ENCODE assay signal across 27 cellular contexts in the genomic region with DNA sequence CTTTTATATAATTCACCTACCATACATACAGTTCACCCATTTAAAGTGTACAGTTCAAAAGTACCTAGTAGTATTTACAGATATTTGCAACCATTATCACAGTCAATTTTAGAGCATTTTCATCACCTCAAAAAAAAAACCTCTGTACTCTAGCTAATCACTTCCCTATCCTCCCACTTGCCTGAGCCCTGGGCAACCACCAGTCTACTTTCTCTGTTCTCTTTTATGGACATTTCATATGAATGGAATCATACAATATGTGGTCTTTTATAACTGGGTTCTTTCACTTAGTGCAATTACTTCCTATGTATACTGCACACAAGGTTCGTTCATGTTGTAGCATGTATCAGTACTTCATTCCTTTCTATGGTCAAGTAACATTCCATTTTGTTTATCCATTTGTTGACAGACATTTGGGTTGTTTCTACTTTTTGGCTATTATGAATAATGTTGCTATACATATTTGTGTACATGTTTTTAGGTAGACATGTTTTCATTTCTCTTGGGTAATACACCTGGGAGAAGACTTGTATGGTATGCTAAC. TPM values are rescaled to one million over a fixed set of nuclear protein-coding genes. Genes with fewer than 3 reads are reported as not detected.
DNase-seq lines count a peak whose midpoint lies in the region; ATAC-seq and TF ChIP-seq lines count a peak whose summit lies in the region.
"Had no signal": no experiment of that assay in that cellular context is flagged by ENCODE, and none has a peak within 500 bp of the region (broad histone marks: within the 10 kb centered on the region; RNA-seq: fewer than 3 reads in every experiment).

No MANE protein-coding gene starts in this region.

- H3K4me1 Mint-ChIP-seq in activated CD8-positive, alpha-beta memory T cell treated with anti-CD3 and anti-CD28 coated beads, Interleukin-2, amount 10 ng/mL, durations not matched to agents 7 days and 5 days, result peaks cover 15% of the 10 kb centered on the region
- peaks cover 9% of the 10 kb centered on the region for H3K4me1 Mint-ChIP-seq in activated T-helper 1 cell treated with anti-CD3 and anti-CD28 coated beads, Interleukin-12 subunit alpha, Interleukin-12 subunit beta, Interleukin-2, Interleukin-4 antibody, amounts not matched to agents 30 ng/mL and 10 ng/mL and 1 ng/mL, durations not matched to agents 14 hours and 24 hours and 36 hours (ENCODE audit: low read depth)
- peaks cover 19 to 25% of the 10 kb centered on the region in 2 donors for H3K4me1 Mint-ChIP-seq in stimulated activated naive B cell treated with anti-CD40 and anti-IgM and Interleukin-4, amounts not matched to agents 10 μg/mL and 1 μg/mL and 100 μg/mL, for 72 hours
- H3K4me1 Mint-ChIP-seq in naive thymus-derived CD8-positive, alpha-beta T cell, result peaks cover 0 to 15% (median 1%) of the 10 kb centered on the region in 4 donors
- H3K4me1 Mint-ChIP-seq: CD14-positive monocyte, GM23338, H9 had no signal

- H3K4me1 ChIP-seq in foreskin keratinocyte (peaks cover 18% of the 10 kb centered on the region), osteoblast (ENCODE audit: insufficient read depth, low read length) (no peaks in the 10 kb centered on the region)
- H3K4me1 ChIP-seq: BE2C, SJCRH30 had no signal

- peak overlapping the region; percentile 3 for H3K27ac Mint-ChIP-seq in activated CD8-positive, alpha-beta memory T cell treated with anti-CD3 and anti-CD28 coated beads, Interleukin-2, amount 10 ng/mL, durations not matched to agents 7 days and 5 days
- peak overlapping the region; percentile 18 for H3K27ac Mint-ChIP-seq in activated T-helper 1 cell treated with anti-CD3 and anti-CD28 coated beads, Interleukin-12 subunit alpha, Interleukin-12 subunit beta, Interleukin-2, Interleukin-4 antibody, amounts not matched to agents 30 ng/mL and 10 ng/mL and 1 ng/mL, durations not matched to agents 14 hours and 24 hours and 36 hours
- no peak overlapping the region for H3K27ac Mint-ChIP-seq in stimulated activated naive B cell treated with anti-CD40 and anti-IgM and Interleukin-4, amounts not matched to agents 10 μg/mL and 1 μg/mL and 100 μg/mL, for 72 hours
- H3K27ac Mint-ChIP-seq in naive thymus-derived CD8-positive, alpha-beta T cell, result peak overlapping the region in 1 of 10 donors; percentile 7
- H3K27ac Mint-ChIP-seq: GM23338, H9 had no signal

- TF ChIP-seq CTCF in foreskin keratinocyte (conservative IDR thresholded peaks at IDR 0.05) (no peak), osteoblast (IDR thresholded peaks at IDR 0.05; ENCODE audit: extremely low read depth, low read depth, low read length) (no peak)

- POLR2A ChIA-PET in naive thymus-derived CD8-positive, alpha-beta T cell (lab: Charles Lee), result no interaction called here

- no peak overlapping the region for H3K4me2 ChIP-seq in osteoblast (ENCODE audit: insufficient read depth, low read length)
- H3K4me2 ChIP-seq: GM23338, KMS-11 had no signal

- H3K36me3 Mint-ChIP-seq in activated CD8-positive, alpha-beta memory T cell treated with anti-CD3 and anti-CD28 coated beads, Interleukin-2, amount 10 ng/mL, durations not matched to agents 7 days and 5 days, result peaks cover 52% of the 10 kb centered on the region
- peaks cover 53% of the 10 kb centered on the region for H3K36me3 Mint-ChIP-seq in activated T-helper 1 cell treated with anti-CD3 and anti-CD28 coated beads, Interleukin-12 subunit alpha, Interleukin-12 subunit beta, Interleukin-2, Interleukin-4 antibody, amounts not matched to agents 30 ng/mL and 10 ng/mL and 1 ng/mL, durations not matched to agents 14 hours and 24 hours and 36 hours (ENCODE audit: low read depth)
- peaks cover 44 to 55% of the 10 kb centered on the region in 2 donors for H3K36me3 Mint-ChIP-seq in stimulated activated naive B cell treated with anti-CD40 and anti-IgM and Interleukin-4, amounts not matched to agents 10 μg/mL and 1 μg/mL and 100 μg/mL, for 72 hours
- H3K36me3 Mint-ChIP-seq in naive thymus-derived CD8-positive, alpha-beta T cell, result peaks cover 0 to 95% (median 26%) of the 10 kb centered on the region in 3 donors

- intact Hi-C loops in activated T-helper 1 cell treated with anti-CD3 and anti-CD28 coated beads, Interleukin-12 subunit alpha, Interleukin-12 subunit beta, Interleukin-2, Interleukin-4 antibody, amounts not matched to agents 30 ng/mL and 10 ng/mL and 1 ng/mL, durations not matched to agents 14 hours and 24 hours and 36 hours (cut with micrococcal nuclease), result loop anchor here (2.0 kb wide), 1 partner anchor 22 kb away; the partner anchor contains the start of genes SPCS2 and XRRA1

- no peak for ATAC-seq in activated CD8-positive, alpha-beta memory T cell treated with anti-CD3 and anti-CD28 coated beads, Interleukin-2, amount 10 ng/mL, durations not matched to agents 7 days and 5 days
- ATAC-seq in foreskin keratinocyte, result peak; percentile 45
- ATAC-seq in stimulated activated naive B cell treated with anti-CD40 and anti-IgM and Interleukin-4, amounts not matched to agents 10 μg/mL and 1 μg/mL and 100 μg/mL, for 72 hours (replicated peaks), result peak; percentile 92
- no peak for ATAC-seq in naive thymus-derived CD8-positive, alpha-beta T cell
- ATAC-seq: GM23338, PC-3, Right ventricle myocardium inferior, SK-N-SH treated with all-trans-retinoic acid at 6 μM for 48 hours had no signal

- CTCF ChIA-PET in activated CD8-positive, alpha-beta memory T cell treated with anti-CD3 and anti-CD28 coated beads, Interleukin-2, amount 10 ng/mL, durations not matched to agents 7 days and 5 days (lab: Charles Lee), result interaction anchor here (1.7 kb wide), 1 partner anchor 10 kb away, joined by 4 read pairs; no protein-coding TSS in a partner anchor

- H3K4me3 ChIP-seq in osteoblast (ENCODE audit: insufficient read depth, low read length), result no peak overlapping the region
- H3K4me3 ChIP-seq: GM23338, SJCRH30 had no signal

- no peaks in the 10 kb centered on the region for H3K27me3 ChIP-seq in foreskin keratinocyte
- no peaks in the 10 kb centered on the region for H3K27me3 ChIP-seq in osteoblast (ENCODE audit: insufficient read depth, low read length)
- H3K27me3 ChIP-seq: BE2C, SJCRH30 had no signal

- no peak overlapping the region for H3K4me3 Mint-ChIP-seq in activated CD8-positive, alpha-beta memory T cell treated with anti-CD3 and anti-CD28 coated beads, Interleukin-2, amount 10 ng/mL, durations not matched to agents 7 days and 5 days
- H3K4me3 Mint-ChIP-seq in activated T-helper 1 cell treated with anti-CD3 and anti-CD28 coated beads, Interleukin-12 subunit alpha, Interleukin-12 subunit beta, Interleukin-2, Interleukin-4 antibody, amounts not matched to agents 30 ng/mL and 10 ng/mL and 1 ng/mL, durations not matched to agents 14 hours and 24 hours and 36 hours, result no peak overlapping the region
- H3K4me3 Mint-ChIP-seq in stimulated activated naive B cell treated with anti-CD40 and anti-IgM and Interleukin-4, amounts not matched to agents 10 μg/mL and 1 μg/mL and 100 μg/mL, for 72 hours, result no peak overlapping the region
- H3K4me3 Mint-ChIP-seq in naive thymus-derived CD8-positive, alpha-beta T cell, result no peak overlapping the region
- H3K4me3 Mint-ChIP-seq: CD14-positive monocyte, GM23338, H9, IgD-negative memory B cell had no signal

- H3K27me3 Mint-ChIP-seq in activated CD8-positive, alpha-beta memory T cell treated with anti-CD3 and anti-CD28 coated beads, Interleukin-2, amount 10 ng/mL, durations not matched to agents 7 days and 5 days, result no peaks in the 10 kb centered on the region
- H3K27me3 Mint-ChIP-seq in activated T-helper 1 cell treated with anti-CD3 and anti-CD28 coated beads, Interleukin-12 subunit alpha, Interleukin-12 subunit beta, Interleukin-2, Interleukin-4 antibody, amounts not matched to agents 30 ng/mL and 10 ng/mL and 1 ng/mL, durations not matched to agents 14 hours and 24 hours and 36 hours (ENCODE audit: insufficient read depth), result no peaks in the 10 kb centered on the region
- no peaks in the 10 kb centered on the region for H3K27me3 Mint-ChIP-seq in stimulated activated naive B cell treated with anti-CD40 and anti-IgM and Interleukin-4, amounts not matched to agents 10 μg/mL and 1 μg/mL and 100 μg/mL, for 72 hours
- H3K27me3 Mint-ChIP-seq in naive thymus-derived CD8-positive, alpha-beta T cell, result no peaks in the 10 kb centered on the region
- H3K27me3 Mint-ChIP-seq: IgD-negative memory B cell had no signal

- no peaks in the 10 kb centered on the region for H3K9me3 ChIP-seq in osteoblast (ENCODE audit: low read depth, low read length)
- H3K9me3 ChIP-seq: BE2C, SJCRH30 had no signal

- H3K36me3 ChIP-seq in osteoblast (ENCODE audit: insufficient read depth, low read length), result peaks cover 54% of the 10 kb centered on the region

- no peak overlapping the region for H3K27ac ChIP-seq in foreskin keratinocyte
- H3K27ac ChIP-seq in osteoblast (ENCODE audit: low read depth, low read length), result no peak overlapping the region
- H3K27ac ChIP-seq: KMS-11, SJCRH30 had no signal

- peaks cover 3% of the 10 kb centered on the region for H4K20me1 ChIP-seq in osteoblast (ENCODE audit: insufficient read depth, low read length)

- H2AFZ ChIP-seq in osteoblast (ENCODE audit: low read length), result no peak overlapping the region
- H2AFZ ChIP-seq: GM23338 had no signal

- DNase-seq in activated CD8-positive, alpha-beta memory T cell treated with anti-CD3 and anti-CD28 coated beads, Interleukin-2, amount 10 ng/mL, durations not matched to agents 7 days and 5 days, result no peak
- DNase-seq in activated CD8-positive, alpha-beta memory T cell treated with anti-CD3 and anti-CD28 coated beads, Interleukin-2, amount 50 U/mL, for 48 hours, result no peak
- no peak for DNase-seq in activated T-helper 1 cell treated with anti-CD3 and anti-CD28 coated beads, Interleukin-12 subunit alpha, Interleukin-12 subunit beta, Interleukin-2, Interleukin-4 antibody, amounts not matched to agents 30 ng/mL and 10 ng/mL and 1 ng/mL, durations not matched to agents 14 hours and 24 hours and 36 hours (ENCODE audit: low spot score)
- peak; percentile 74 to 84 for DNase-seq in foreskin keratinocyte
- DNase-seq in stimulated activated naive B cell treated with anti-CD40 and anti-IgM and Interleukin-4, amounts not matched to agents 10 μg/mL and 1 μg/mL and 100 μg/mL, for 72 hours, result no peak
- DNase-seq in HuH-7.5 (ENCODE audit: low spot score), result no peak
- DNase-seq in osteoblast (ENCODE audit: insufficient read length, low spot score, missing footprints), result no peak
- DNase-seq in naive thymus-derived CD8-positive, alpha-beta T cell, result no peak
- DNase-seq: 8988T, ACHN, BE2C, H9, NCI-H1105, NCI-H1436 treated with DMSO at 0.1 percent for 48 hours, NCI-H187 treated with DMSO at 0.1 percent for 48 hours, NCI-H2171 treated with DMSO at 0.1 percent for 48 hours, NCI-H345, NCI-H510A treated with DMSO at 0.1 percent for 48 hours, NCI-H774, PC-3, SJCRH30 had no signal

- H3K79me2 ChIP-seq in osteoblast (ENCODE audit: insufficient read depth, low read length), result peaks cover 59% of the 10 kb centered on the region

- no peaks in the 10 kb centered on the region for H3K9me3 Mint-ChIP-seq in activated CD8-positive, alpha-beta memory T cell treated with anti-CD3 and anti-CD28 coated beads, Interleukin-2, amount 10 ng/mL, durations not matched to agents 7 days and 5 days (ENCODE audit: low read depth)
- no peaks in the 10 kb centered on the region for H3K9me3 Mint-ChIP-seq in activated T-helper 1 cell treated with anti-CD3 and anti-CD28 coated beads, Interleukin-12 subunit alpha, Interleukin-12 subunit beta, Interleukin-2, Interleukin-4 antibody, amounts not matched to agents 30 ng/mL and 10 ng/mL and 1 ng/mL, durations not matched to agents 14 hours and 24 hours and 36 hours
- no peaks in the 10 kb centered on the region for H3K9me3 Mint-ChIP-seq in stimulated activated naive B cell treated with anti-CD40 and anti-IgM and Interleukin-4, amounts not matched to agents 10 μg/mL and 1 μg/mL and 100 μg/mL, for 72 hours
- no peaks in the 10 kb centered on the region for H3K9me3 Mint-ChIP-seq in naive thymus-derived CD8-positive, alpha-beta T cell
- H3K9me3 Mint-ChIP-seq: CD14-positive monocyte, GM23338, H9, IgD-negative memory B cell had no signal

RNA-seq across cellular contexts. Expression of gene NEU3, which starts 17.8 kb away (rescaled TPM):
- total RNA-seq in activated CD8-positive, alpha-beta memory T cell treated with anti-CD3 and anti-CD28 coated beads, Interleukin-2, amount 10 ng/mL, durations not matched to agents 7 days and 5 days, result 10 to 100 TPM; 14.2 to 20.0 TPM
- total RNA-seq in activated T-helper 1 cell treated with anti-CD3 and anti-CD28 coated beads, Interleukin-12 subunit alpha, Interleukin-12 subunit beta, Interleukin-2, Interleukin-4 antibody, amounts not matched to agents 30 ng/mL and 10 ng/mL and 1 ng/mL, durations not matched to agents 14 hours and 24 hours and 36 hours, result 16.3 and 16.9 TPM in 2 replicates
- 6.9 and 7.4 TPM in 2 replicates for total RNA-seq in foreskin keratinocyte
- 1.8 and 2.9 TPM in 2 replicates for polyA plus RNA-seq in foreskin keratinocyte
- total RNA-seq in osteoblast, result 6.9 and 8.3 TPM in 2 replicates
- 10 to 100 TPM; 15.1 to 16.6 TPM for total RNA-seq in naive thymus-derived CD8-positive, alpha-beta T cell
- 1 to 10 TPM; 1.5 to 2.2 (median 1.8) TPM for polyA plus RNA-seq in naive thymus-derived CD8-positive, alpha-beta T cell

RNA-seq across cellular contexts. Expression of gene SPCS2, which starts 21.9 kb away (rescaled TPM):
- total RNA-seq in activated CD8-positive, alpha-beta memory T cell treated with anti-CD3 and anti-CD28 coated beads, Interleukin-2, amount 10 ng/mL, durations not matched to agents 7 days and 5 days, result 100 to 1,000 TPM; 130 to 156 TPM
- total RNA-seq in activated T-helper 1 cell treated with anti-CD3 and anti-CD28 coated beads, Interleukin-12 subunit alpha, Interleukin-12 subunit beta, Interleukin-2, Interleukin-4 antibody, amounts not matched to agents 30 ng/mL and 10 ng/mL and 1 ng/mL, durations not matched to agents 14 hours and 24 hours and 36 hours, result 167 and 172 TPM in 2 replicates
- total RNA-seq in foreskin keratinocyte (81.9 and 85.4 TPM in 2 replicates), osteoblast (10.9 and 43.9 TPM in 2 replicates)
- polyA plus RNA-seq in foreskin keratinocyte, result 211 and 216 TPM in 2 replicates
- total RNA-seq in naive thymus-derived CD8-positive, alpha-beta T cell, result 10 to 100 TPM; 80.2 to 80.5 TPM
- 100 to 1,000 TPM; 137 to 198 (median 173) TPM for polyA plus RNA-seq in naive thymus-derived CD8-positive, alpha-beta T cell

RNA-seq across cellular contexts. Expression of gene XRRA1, which starts 22.0 kb away (rescaled TPM):
- 10 to 100 TPM; 32.2 to 39.4 TPM for total RNA-seq in activated CD8-positive, alpha-beta memory T cell treated with anti-CD3 and anti-CD28 coated beads, Interleukin-2, amount 10 ng/mL, durations not matched to agents 7 days and 5 days
- 8.6 and 9.0 TPM in 2 replicates for total RNA-seq in activated T-helper 1 cell treated with anti-CD3 and anti-CD28 coated beads, Interleukin-12 subunit alpha, Interleukin-12 subunit beta, Interleukin-2, Interleukin-4 antibody, amounts not matched to agents 30 ng/mL and 10 ng/mL and 1 ng/mL, durations not matched to agents 14 hours and 24 hours and 36 hours
- total RNA-seq in foreskin keratinocyte, result 12.3 and 16.3 TPM in 2 replicates
- 3.3 and 6.3 TPM in 2 replicates for polyA plus RNA-seq in foreskin keratinocyte
- total RNA-seq in osteoblast, result 8.0 and 9.8 TPM in 2 replicates
- 10 to 100 TPM; 59.7 to 62.4 TPM for total RNA-seq in naive thymus-derived CD8-positive, alpha-beta T cell
- 10 to 100 TPM in 2 of 3 donors, 1 to 10 TPM in 1; 7.2 to 14.2 (median 14.0) TPM for polyA plus RNA-seq in naive thymus-derived CD8-positive, alpha-beta T cell

Comparison
In these comparisons a context has a peak if more than half of its experiments do, and no peak if none do; other contexts are left out.
1. ATAC-seq: peak in foreskin keratinocyte (single experiment) and stimulated activated naive B cell treated with anti-CD40 and anti-IgM and Interleukin-4, amounts not matched to agents 10 μg/mL and 1 μg/mL and 100 μg/mL, for 72 hours (2 of 2); none in activated CD8-positive, alpha-beta memory T cell treated with anti-CD3 and anti-CD28 coated beads, Interleukin-2, amount 10 ng/mL, durations not matched to agents 7 days and 5 days (single experiment) and naive thymus-derived CD8-positive, alpha-beta T cell (0 of 2).
2. DNase-seq: peak in foreskin keratinocyte (2 of 2); none in activated CD8-positive, alpha-beta memory T cell treated with anti-CD3 and anti-CD28 coated beads, Interleukin-2, amount 10 ng/mL, durations not matched to agents 7 days and 5 days (single experiment), activated CD8-positive, alpha-beta memory T cell treated with anti-CD3 and anti-CD28 coated beads, Interleukin-2, amount 50 U/mL, for 48 hours (single experiment), activated T-helper 1 cell treated with anti-CD3 and anti-CD28 coated beads, Interleukin-12 subunit alpha, Interleukin-12 subunit beta, Interleukin-2, Interleukin-4 antibody, amounts not matched to agents 30 ng/mL and 10 ng/mL and 1 ng/mL, durations not matched to agents 14 hours and 24 hours and 36 hours (single experiment), stimulated activated naive B cell treated with anti-CD40 and anti-IgM and Interleukin-4, amounts not matched to agents 10 μg/mL and 1 μg/mL and 100 μg/mL, for 72 hours (single experiment), HuH-7.5 (single experiment), osteoblast (single experiment) and naive thymus-derived CD8-positive, alpha-beta T cell (0 of 10).